Comparison of ENCODE assay signal across 8 cellular contexts in genomic region chr11:119334173-119334930, GRCh38. TPM values are rescaled to one million over a fixed set of nuclear protein-coding genes. Genes with fewer than 3 reads are reported as not detected.
A peak's percentile ranks its signal among the peaks of the same experiment; 100 is the strongest.
DNase-seq lines count a peak whose midpoint lies in the region; ATAC-seq and TF ChIP-seq lines count a peak whose summit lies in the region.

Gene RNF26 (plus strand): TSS chr11:119334527. CDS start chr11:119335123, 596 bp downstream.

- WGBS in smooth muscle cell (ENCODE audit: low lambda C conversion rate), result 1% methylated on average over 29 of the region's 54 CpGs

- peaks cover 41% of the 10 kb centered on the region for H3K4me1 ChIP-seq in smooth muscle cell (ENCODE audit: low read depth)

- H3K27me3 Mint-ChIP-seq in WTC11 (ENCODE audit: low read depth), result peaks cover 11% of the 10 kb centered on the region

- peak within 1 kb of the TSS; percentile 95 for H3K9ac ChIP-seq in smooth muscle cell (ENCODE audit: low read depth)

- peaks cover 7% of the 10 kb centered on the region for H3K36me3 Mint-ChIP-seq in WTC11

- H3K27ac ChIP-seq in smooth muscle cell (ENCODE audit: low read depth), result peak within 1 kb of the TSS; percentile 79

- H3K27ac Mint-ChIP-seq in WTC11, result peak within 1 kb of the TSS; percentile 100

- ATAC-seq in GM18907 (IDR thresholded peaks at IDR 0.05; ENCODE audit: unreplicated experiment), result peak; percentile 91
- ATAC-seq in HG03159 (IDR thresholded peaks at IDR 0.05; ENCODE audit: unreplicated experiment), result peak; percentile 92
- ATAC-seq in WTC11, result peak; percentile 82

- no peaks in the 10 kb centered on the region for H3K27me3 ChIP-seq in smooth muscle cell (ENCODE audit: low read depth)

- no peaks in the 10 kb centered on the region for H4K20me1 ChIP-seq in smooth muscle cell (ENCODE audit: low read depth)

- H3K4me1 Mint-ChIP-seq in WTC11, result peaks cover 44% of the 10 kb centered on the region

- peaks cover 12% of the 10 kb centered on the region for H3F3A ChIP-seq in smooth muscle cell (ENCODE audit: low read depth)

- H3K4me3 Mint-ChIP-seq in WTC11, result peak within 1 kb of the TSS; percentile 100

- POLR2A ChIA-PET in AG04449 (lab: Yijun Ruan, JAX) (interaction anchor here (0.9 kb wide), 1 partner anchor 13 kb away, joined by 3 read pairs; no protein-coding TSS in a partner anchor), WTC11 (lab: Charles Lee) (interaction anchor here (1.1 to 1.3 kb wide), 2 partner anchors 15 to 19 kb away, joined by 4 to 5 read pairs; no protein-coding TSS in a partner anchor)

- no peaks in the 10 kb centered on the region for H3K36me3 ChIP-seq in smooth muscle cell (ENCODE audit: low read depth)

- H3K9me3 ChIP-seq in smooth muscle cell (replicated peaks; ENCODE audit: low read depth), result no peaks in the 10 kb centered on the region

- CTCF ChIA-PET in AG04449 (lab: Yijun Ruan, JAX), result interaction anchor here (0.8 to 12.3 kb wide), 4 partner anchors 9 to 140 kb away, joined by 3 to 342 read pairs (median 6); no protein-coding TSS in a partner anchor
- CTCF ChIA-PET in WTC11 (lab: Charles Lee), result interaction anchor here (0.9 to 2.5 kb wide), 11 partner anchors 8 to 181 kb away, joined by 3 to 48 read pairs (median 5); partner anchors contain the start of genes CBL, MCAM and USP2

- H3K4me2 ChIP-seq in smooth muscle cell, result peak within 1 kb of the TSS; percentile 84

- no peaks in the 10 kb centered on the region for H3K9me3 Mint-ChIP-seq in WTC11

- TF ChIP-seq CTCF in AG04449 (IDR thresholded peaks at IDR 0.05; ENCODE audit: insufficient read depth, low read length, missing control alignments) (no peak), WTC11 (IDR thresholded peaks at IDR 0.05) (no peak), cardiac fibroblast (IDR thresholded peaks at IDR 0.05; ENCODE audit: low read depth, low read length) (no peak), smooth muscle cell (IDR thresholded peaks at IDR 0.05; ENCODE audit: borderline replicate concordance, insufficient read depth, poor library complexity, severe bottlenecking) (no peak)

- DNase-seq in AG04449 (ENCODE audit: low read depth, low spot score) (peak; percentile 88), NCI-H2227 treated with DMSO at 0.1 percent for 48 hours (lab: John Stamatoyannopoulos, UW) (peak; percentile 89), WTC11 (ENCODE audit: low spot score) (peak; percentile 95), cardiac fibroblast (ENCODE audit: low read depth in 2 of 2) (peak; percentile 98 to 99), iPS-NIHi7 (ENCODE audit: extremely low spot score) (peak; percentile 97), smooth muscle cell (lab: John Stamatoyannopoulos, UW; ENCODE audit: unreplicated experiment) (peak; percentile 64)

- H3K4me3 ChIP-seq in AG04449 (ENCODE audit: low read depth, low read length), result peak within 1 kb of the TSS; percentile 97
- H3K4me3 ChIP-seq in cardiac fibroblast (replicated peaks in 1 of 2; ENCODE audit: low read depth in 2 of 2, low read length in 2 of 2), result peak within 1 kb of the TSS; percentile 86 to 96
- peak within 1 kb of the TSS; percentile 88 for H3K4me3 ChIP-seq in smooth muscle cell

- peaks cover 14% of the 10 kb centered on the region for H3K79me2 ChIP-seq in smooth muscle cell (ENCODE audit: low read depth)

- peak within 1 kb of the TSS; percentile 86 for H2AFZ ChIP-seq in smooth muscle cell (ENCODE audit: low read depth)

TF ChIP-seq in WTC11, 78 proteins besides CTCF, POLR2A, EP300 and RAD21 (continues in another document):
- TF ChIP-seq FOXK1 (CRISPR knock-in tag; IDR thresholded peaks at IDR 0.05) (peak; percentile 86), FOXP1 (CRISPR knock-in tag; IDR thresholded peaks at IDR 0.05; ENCODE audit: borderline replicate concordance) (0 out of 2 replicates have a peak, but pooled peaks have one; percentile 58), MYBL2 (CRISPR knock-in tag; IDR thresholded peaks at IDR 0.05) (peak; percentile 99), RELA (CRISPR knock-in tag; IDR thresholded peaks at IDR 0.05; ENCODE audit: borderline replicate concordance) (0 out of 2 replicates have a peak, but pooled peaks have one; percentile 31), JUN (CRISPR knock-in tag; IDR thresholded peaks at IDR 0.05) (no peak), FOXJ3 (CRISPR knock-in tag; IDR thresholded peaks at IDR 0.05; ENCODE audit: borderline replicate concordance) (no peak), SP1 (CRISPR knock-in tag; conservative IDR thresholded peaks at IDR 0.05) (peak; percentile 95), NR1H2 (CRISPR knock-in tag; IDR thresholded peaks at IDR 0.05) (no peak), RORB (CRISPR knock-in tag; IDR thresholded peaks at IDR 0.05) (no peak), ZNF232 (CRISPR knock-in tag; IDR thresholded peaks at IDR 0.05) (peak; percentile 56; the same call in 1 of the 2 replicates), TEAD1 (CRISPR knock-in tag; IDR thresholded peaks at IDR 0.05) (peak; percentile 47; the same call in 1 of the 2 replicates), SMAD4 (CRISPR knock-in tag; IDR thresholded peaks at IDR 0.05) (no peak)
- TF ChIP-seq, protein P1, sequence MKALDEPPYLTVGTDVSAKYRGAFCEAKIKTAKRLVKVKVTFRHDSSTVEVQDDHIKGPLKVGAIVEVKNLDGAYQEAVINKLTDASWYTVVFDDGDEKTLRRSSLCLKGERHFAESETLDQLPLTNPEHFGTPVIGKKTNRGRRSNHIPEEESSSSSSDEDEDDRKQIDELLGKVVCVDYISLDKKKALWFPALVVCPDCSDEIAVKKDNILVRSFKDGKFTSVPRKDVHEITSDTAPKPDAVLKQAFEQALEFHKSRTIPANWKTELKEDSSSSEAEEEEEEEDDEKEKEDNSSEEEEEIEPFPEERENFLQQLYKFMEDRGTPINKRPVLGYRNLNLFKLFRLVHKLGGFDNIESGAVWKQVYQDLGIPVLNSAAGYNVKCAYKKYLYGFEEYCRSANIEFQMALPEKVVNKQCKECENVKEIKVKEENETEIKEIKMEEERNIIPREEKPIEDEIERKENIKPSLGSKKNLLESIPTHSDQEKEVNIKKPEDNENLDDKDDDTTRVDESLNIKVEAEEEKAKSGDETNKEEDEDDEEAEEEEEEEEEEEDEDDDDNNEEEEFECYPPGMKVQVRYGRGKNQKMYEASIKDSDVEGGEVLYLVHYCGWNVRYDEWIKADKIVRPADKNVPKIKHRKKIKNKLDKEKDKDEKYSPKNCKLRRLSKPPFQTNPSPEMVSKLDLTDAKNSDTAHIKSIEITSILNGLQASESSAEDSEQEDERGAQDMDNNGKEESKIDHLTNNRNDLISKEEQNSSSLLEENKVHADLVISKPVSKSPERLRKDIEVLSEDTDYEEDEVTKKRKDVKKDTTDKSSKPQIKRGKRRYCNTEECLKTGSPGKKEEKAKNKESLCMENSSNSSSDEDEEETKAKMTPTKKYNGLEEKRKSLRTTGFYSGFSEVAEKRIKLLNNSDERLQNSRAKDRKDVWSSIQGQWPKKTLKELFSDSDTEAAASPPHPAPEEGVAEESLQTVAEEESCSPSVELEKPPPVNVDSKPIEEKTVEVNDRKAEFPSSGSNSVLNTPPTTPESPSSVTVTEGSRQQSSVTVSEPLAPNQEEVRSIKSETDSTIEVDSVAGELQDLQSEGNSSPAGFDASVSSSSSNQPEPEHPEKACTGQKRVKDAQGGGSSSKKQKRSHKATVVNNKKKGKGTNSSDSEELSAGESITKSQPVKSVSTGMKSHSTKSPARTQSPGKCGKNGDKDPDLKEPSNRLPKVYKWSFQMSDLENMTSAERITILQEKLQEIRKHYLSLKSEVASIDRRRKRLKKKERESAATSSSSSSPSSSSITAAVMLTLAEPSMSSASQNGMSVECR (CRISPR knock-in tag; IDR thresholded peaks at IDR 0.05; ENCODE audit: borderline replicate concordance), result peak; percentile 67; the same call in 1 of the 2 replicates
- TF ChIP-seq, protein P2, sequence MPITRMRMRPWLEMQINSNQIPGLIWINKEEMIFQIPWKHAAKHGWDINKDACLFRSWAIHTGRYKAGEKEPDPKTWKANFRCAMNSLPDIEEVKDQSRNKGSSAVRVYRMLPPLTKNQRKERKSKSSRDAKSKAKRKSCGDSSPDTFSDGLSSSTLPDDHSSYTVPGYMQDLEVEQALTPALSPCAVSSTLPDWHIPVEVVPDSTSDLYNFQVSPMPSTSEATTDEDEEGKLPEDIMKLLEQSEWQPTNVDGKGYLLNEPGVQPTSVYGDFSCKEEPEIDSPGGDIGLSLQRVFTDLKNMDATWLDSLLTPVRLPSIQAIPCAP (CRISPR knock-in tag; IDR thresholded peaks at IDR 0.05), result no peak
- TF ChIP-seq, protein P3, sequence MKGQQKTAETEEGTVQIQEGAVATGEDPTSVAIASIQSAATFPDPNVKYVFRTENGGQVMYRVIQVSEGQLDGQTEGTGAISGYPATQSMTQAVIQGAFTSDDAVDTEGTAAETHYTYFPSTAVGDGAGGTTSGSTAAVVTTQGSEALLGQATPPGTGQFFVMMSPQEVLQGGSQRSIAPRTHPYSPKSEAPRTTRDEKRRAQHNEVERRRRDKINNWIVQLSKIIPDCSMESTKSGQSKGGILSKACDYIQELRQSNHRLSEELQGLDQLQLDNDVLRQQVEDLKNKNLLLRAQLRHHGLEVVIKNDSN (CRISPR knock-in tag; IDR thresholded peaks at IDR 0.05), result peak; percentile 35; the same call in 1 of the 2 replicates
- TF ChIP-seq, protein P4, sequence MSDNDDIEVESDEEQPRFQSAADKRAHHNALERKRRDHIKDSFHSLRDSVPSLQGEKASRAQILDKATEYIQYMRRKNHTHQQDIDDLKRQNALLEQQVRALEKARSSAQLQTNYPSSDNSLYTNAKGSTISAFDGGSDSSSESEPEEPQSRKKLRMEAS (CRISPR knock-in tag; IDR thresholded peaks at IDR 0.05), result peak; percentile 76

RNA-seq across cellular contexts. Expression of gene RNF26, which starts in this region (rescaled TPM):
- 90.0 to 91.1 TPM (median 90.6 TPM) in 3 replicates for total RNA-seq in WTC11 (2021)
- total RNA-seq in smooth muscle cell, result 14.6 and 16.1 TPM in 2 replicates
- 53.3 and 63.1 TPM in 2 replicates for polyA plus RNA-seq in smooth muscle cell

Comparison
In these comparisons a context has a peak if more than half of its experiments do, and no peak if none do; other contexts are left out.
1. Peak in every context shown above with its lines: DNase-seq, ATAC-seq, H3K4me3 ChIP-seq and H3K27ac ChIP-seq.